33 cellular contexts compared by ENCODE assay signal in genomic region chr6:65623569-65623968, GRCh38.
"Had no signal": no experiment of that assay in that cellular context is flagged by ENCODE, and none has a peak within 500 bp of the region (broad histone marks: within the 10 kb centered on the region; RNA-seq: fewer than 3 reads in every experiment).

No MANE protein-coding gene starts in this region.

- H3K4me1 Mint-ChIP-seq: activated B cell treated with CpG ODN at 0.5 μM for 24 hours; activated CD4-positive, alpha-beta T cell treated with anti-CD3 and anti-CD28 coated beads, Interleukin-2, amount 10 ng/mL, durations not matched to agents 24 days and 14 days; activated naive CD4-positive, alpha-beta T cell treated with anti-CD3 and anti-CD28 coated beads, Interleukin-2, amount 10 ng/mL, durations not matched to agents 7 days and 5 days; activated naive CD4-positive, alpha-beta T cell treated with anti-CD3 and anti-CD28 coated beads, Interleukin-2, amount 50 U/mL, for 24 hours; activated naive CD8-positive, alpha-beta T cell treated with anti-CD3 and anti-CD28 coated beads, Interleukin-2, amount 10 ng/mL, durations not matched to agents 7 days and 5 days; activated naive CD8-positive, alpha-beta T cell treated with anti-CD3 and anti-CD28 coated beads, Interleukin-2, amount 50 U/mL, for 24 hours; activated T-helper 17 cell treated with anti-CD3 and anti-CD28 coated beads, Interleukin-2, amount 50 U/mL, for 72 hours; brain had no signal

- H3K4me1 ChIP-seq: ascending aorta had no signal

- ATAC-seq: activated CD8-positive, alpha-beta T cell treated with anti-CD3 and anti-CD28 coated beads for 36 hours; activated naive CD8-positive, alpha-beta T cell treated with anti-CD3 and anti-CD28 coated beads, Interleukin-2, amount 50 U/mL, for 24 hours; activated T-cell treated with anti-CD3 and anti-CD28 coated beads, Interleukin-2, amount 50 U/mL, for 4 hours; activated T-cell treated with anti-CD3 and anti-CD28 coated beads, Interleukin-2, amount 50 U/mL, for 72 hours; activated T-helper 17 cell treated with anti-CD3 and anti-CD28 coated beads, Interleukin-2, amount 50 U/mL, for 72 hours had no signal

- H3K27ac ChIP-seq: ascending aorta, VCaP had no signal

- H3K9me3 ChIP-seq: ascending aorta had no signal

- H3K27me3 ChIP-seq: ascending aorta had no signal

- H3K4me3 ChIP-seq: ascending aorta had no signal

- H3K9me3 Mint-ChIP-seq: activated CD4-positive, alpha-beta T cell treated with anti-CD3 and anti-CD28 coated beads, Interleukin-2, amount 10 ng/mL, durations not matched to agents 24 days and 14 days had no signal

- H3K36me3 Mint-ChIP-seq: activated CD4-positive, alpha-beta memory T cell treated with anti-CD3 and anti-CD28 coated beads for 36 hours; activated naive CD4-positive, alpha-beta T cell treated with anti-CD3 and anti-CD28 coated beads, Interleukin-2, amount 10 ng/mL, durations not matched to agents 7 days and 5 days; activated naive CD4-positive, alpha-beta T cell treated with anti-CD3 and anti-CD28 coated beads, Interleukin-2, amount 50 U/mL, for 24 hours; activated naive CD8-positive, alpha-beta T cell; activated naive CD8-positive, alpha-beta T cell treated with anti-CD3 and anti-CD28 coated beads, Interleukin-2, amount 10 ng/mL, durations not matched to agents 7 days and 5 days; brain had no signal

- H3K36me3 ChIP-seq: ascending aorta had no signal

- H3K27ac Mint-ChIP-seq: activated B cell treated with CpG ODN at 0.5 μM for 24 hours; activated CD4-positive, alpha-beta memory T cell treated with anti-CD3 and anti-CD28 coated beads for 36 hours; activated CD4-positive, alpha-beta T cell treated with anti-CD3 and anti-CD28 coated beads, Interleukin-2, amount 10 ng/mL, durations not matched to agents 24 days and 14 days; activated CD8-positive, alpha-beta T cell treated with anti-CD3 and anti-CD28 coated beads for 36 hours; activated naive CD4-positive, alpha-beta T cell treated with anti-CD3 and anti-CD28 coated beads, Interleukin-2, amount 10 ng/mL, durations not matched to agents 7 days and 5 days; activated naive CD4-positive, alpha-beta T cell treated with anti-CD3 and anti-CD28 coated beads, Interleukin-2, amount 50 U/mL, for 24 hours; activated naive CD8-positive, alpha-beta T cell; activated naive CD8-positive, alpha-beta T cell treated with anti-CD3 and anti-CD28 coated beads, Interleukin-2, amount 10 ng/mL, durations not matched to agents 7 days and 5 days; activated naive CD8-positive, alpha-beta T cell treated with anti-CD3 and anti-CD28 coated beads, Interleukin-2, amount 50 U/mL, for 24 hours; activated T-cell treated with anti-CD3 and anti-CD28 coated beads, Interleukin-2, amount 50 U/mL, for 72 hours; activated T-helper 1 cell treated with anti-CD3 and anti-CD28 coated beads, Interleukin-12 subunit alpha, Interleukin-12 subunit beta, Interleukin-2, Interleukin-4 antibody, amounts not matched to agents 30 ng/mL and 10 ng/mL and 1 ng/mL, durations not matched to agents 14 hours and 24 hours and 36 hours; activated T-helper 17 cell treated with anti-CD3 and anti-CD28 coated beads, Interleukin-2, amount 50 U/mL, for 72 hours; brain; T-helper 1 cell treated with Interleukin-12 subunit alpha and Interleukin-12 subunit beta and Interleukin-4 antibody, amounts not matched to agents 30 μg/mL and 1 μg/mL, for 36 hours; T-helper 2 cell treated with Interferon-gamma antibody and Interleukin-4, amounts not matched to agents 5 μg/mL and 100 μg/mL, for 36 hours had no signal

- H3K27me3 Mint-ChIP-seq: activated B cell treated with CpG ODN at 0.5 μM for 24 hours; activated CD4-positive, alpha-beta memory T cell treated with anti-CD3 and anti-CD28 coated beads for 36 hours; activated CD4-positive, alpha-beta T cell treated with anti-CD3 and anti-CD28 coated beads, Interleukin-2, amount 10 ng/mL, durations not matched to agents 24 days and 14 days; activated CD8-positive, alpha-beta T cell treated with anti-CD3 and anti-CD28 coated beads for 36 hours; activated naive CD4-positive, alpha-beta T cell treated with anti-CD3 and anti-CD28 coated beads, Interleukin-2, amount 10 ng/mL, durations not matched to agents 7 days and 5 days; activated naive CD4-positive, alpha-beta T cell treated with anti-CD3 and anti-CD28 coated beads, Interleukin-2, amount 50 U/mL, for 24 hours; activated naive CD8-positive, alpha-beta T cell; activated naive CD8-positive, alpha-beta T cell treated with anti-CD3 and anti-CD28 coated beads, Interleukin-2, amount 10 ng/mL, durations not matched to agents 7 days and 5 days; activated naive CD8-positive, alpha-beta T cell treated with anti-CD3 and anti-CD28 coated beads, Interleukin-2, amount 50 U/mL, for 24 hours; activated T-helper 17 cell treated with anti-CD3 and anti-CD28 coated beads, Interleukin-2, amount 50 U/mL, for 72 hours; brain had no signal

- DNase-seq: activated B cell treated with CpG ODN at 0.5 μM for 24 hours; activated CD4-positive, alpha-beta memory T cell treated with anti-CD3 and anti-CD28 coated beads for 36 hours; activated CD4-positive, alpha-beta T cell treated with anti-CD3 and anti-CD28 coated beads for 4 hours; activated CD4-positive, alpha-beta T cell treated with anti-CD3 and anti-CD28 coated beads, Interleukin-2, amount 10 ng/mL, durations not matched to agents 24 days and 14 days; activated CD4-positive, alpha-beta T cell treated with anti-CD3 and anti-CD28 coated beads, Interleukin-2, amount 50 U/mL, for 1 hour; activated CD4-positive, alpha-beta T cell treated with anti-CD3 and anti-CD28 coated beads, Interleukin-2, amount 50 U/mL, for 4 hours; activated CD4-positive, CD25-positive, alpha-beta regulatory T cell treated with anti-CD3 and anti-CD28 coated beads, Interleukin-2, amount 50 U/mL, for 72 hours; activated CD8-positive, alpha-beta memory T cell treated with anti-CD3 and anti-CD28 coated beads, Interleukin-2, amount 50 U/mL, for 4 hours; activated CD8-positive, alpha-beta T cell treated with anti-CD3 and anti-CD28 coated beads for 36 hours; activated effector memory CD4-positive, alpha-beta T cell treated with anti-CD3 and anti-CD28 coated beads, Interleukin-2, amount 50 U/mL, for 16 hours; activated naive CD4-positive, alpha-beta T cell treated with anti-CD3 and anti-CD28 coated beads, Interleukin-2, amount 10 ng/mL, durations not matched to agents 7 days and 5 days; activated naive CD4-positive, alpha-beta T cell treated with Interleukin-2 at 50 U/mL for 16 hours; activated naive CD8-positive, alpha-beta T cell treated with anti-CD3 and anti-CD28 coated beads, Interleukin-2, amount 10 ng/mL, durations not matched to agents 7 days and 5 days; activated naive CD8-positive, alpha-beta T cell treated with anti-CD3 and anti-CD28 coated beads, Interleukin-2, amount 50 U/mL, for 24 hours; activated T-cell treated with anti-CD3 and anti-CD28 coated beads for 4 hours; activated T-cell treated with anti-CD3 and anti-CD28 coated beads, Interleukin-2, amount 50 U/mL, for 1 hour; activated T-cell treated with anti-CD3 and anti-CD28 coated beads, Interleukin-2, amount 50 U/mL, for 4 hours; activated T-cell treated with anti-CD3 and anti-CD28 coated beads, Interleukin-2, amount 50 U/mL, for 72 hours; amygdala; anterior cingulate cortex; central memory CD4-positive, alpha-beta T cell; T-helper 1 cell; T-helper 2 cell; T-helper 9 cell had no signal

- H3K4me3 Mint-ChIP-seq: activated B cell treated with CpG ODN at 0.5 μM for 24 hours; activated CD4-positive, alpha-beta memory T cell treated with anti-CD3 and anti-CD28 coated beads for 36 hours; activated CD4-positive, alpha-beta T cell treated with anti-CD3 and anti-CD28 coated beads, Interleukin-2, amount 10 ng/mL, durations not matched to agents 24 days and 14 days; activated CD8-positive, alpha-beta T cell treated with anti-CD3 and anti-CD28 coated beads for 36 hours; activated naive CD4-positive, alpha-beta T cell treated with anti-CD3 and anti-CD28 coated beads, Interleukin-2, amount 10 ng/mL, durations not matched to agents 7 days and 5 days; activated naive CD4-positive, alpha-beta T cell treated with anti-CD3 and anti-CD28 coated beads, Interleukin-2, amount 50 U/mL, for 24 hours; activated naive CD8-positive, alpha-beta T cell; activated naive CD8-positive, alpha-beta T cell treated with anti-CD3 and anti-CD28 coated beads, Interleukin-2, amount 10 ng/mL, durations not matched to agents 7 days and 5 days; activated naive CD8-positive, alpha-beta T cell treated with anti-CD3 and anti-CD28 coated beads, Interleukin-2, amount 50 U/mL, for 24 hours; activated T-cell treated with anti-CD3 and anti-CD28 coated beads, Interleukin-2, amount 50 U/mL, for 4 hours; activated T-cell treated with anti-CD3 and anti-CD28 coated beads, Interleukin-2, amount 50 U/mL, for 72 hours; activated T-helper 1 cell treated with anti-CD3 and anti-CD28 coated beads, Interleukin-12 subunit alpha, Interleukin-12 subunit beta, Interleukin-2, Interleukin-4 antibody, amounts not matched to agents 30 ng/mL and 10 ng/mL and 1 ng/mL, durations not matched to agents 14 hours and 24 hours and 36 hours; activated T-helper 17 cell treated with anti-CD3 and anti-CD28 coated beads, Interleukin-2, amount 50 U/mL, for 72 hours; brain; T-helper 1 cell treated with Interleukin-12 subunit alpha and Interleukin-12 subunit beta and Interleukin-4 antibody, amounts not matched to agents 30 μg/mL and 1 μg/mL, for 36 hours; T-helper 2 cell treated with Interferon-gamma antibody and Interleukin-4, amounts not matched to agents 5 μg/mL and 100 μg/mL, for 36 hours had no signal
